Comparison of ENCODE assay signal across 21 cellular contexts in the genomic region with DNA sequence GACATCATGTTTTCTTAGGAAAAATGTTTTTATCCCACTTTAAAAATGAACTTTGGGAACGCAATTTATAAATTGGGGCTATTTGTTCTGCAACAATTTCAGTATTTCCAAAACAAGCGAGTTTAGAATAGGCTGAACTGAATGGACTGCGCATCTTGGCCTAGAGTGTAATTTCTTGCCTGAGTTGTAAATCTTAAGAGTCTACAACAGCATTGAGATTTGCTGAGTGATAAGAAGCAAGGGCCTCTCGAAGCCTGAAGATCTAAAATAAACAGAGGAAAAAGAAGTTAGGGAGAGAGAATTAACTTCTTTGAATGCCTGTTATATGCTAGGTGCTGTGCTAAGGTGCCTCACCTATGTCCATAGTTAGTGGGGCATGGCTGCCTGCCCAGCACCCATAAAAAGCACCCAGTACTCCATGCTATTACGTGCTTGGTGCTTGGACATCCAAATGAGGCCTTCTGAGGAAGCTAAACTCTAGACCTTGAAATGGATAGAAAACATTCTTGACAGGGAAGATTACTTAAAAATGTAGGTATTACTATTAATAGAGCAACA. TPM values are rescaled to one million over a fixed set of nuclear protein-coding genes. Genes with fewer than 3 reads are reported as not detected.
DNase-seq lines count a peak whose midpoint lies in the region; ATAC-seq and TF ChIP-seq lines count a peak whose summit lies in the region.
"Had no signal": no experiment of that assay in that cellular context is flagged by ENCODE, and none has a peak within 500 bp of the region (broad histone marks: within the 10 kb centered on the region; RNA-seq: fewer than 3 reads in every experiment).

No MANE protein-coding gene starts in this region.

- H3K4me1 Mint-ChIP-seq in type B pancreatic cell (ENCODE audit: unreplicated experiment): peaks cover 45% of the 10 kb centered on the region

- H3K9me3 ChIP-seq in mucosa of descending colon: no peaks in the 10 kb centered on the region
- H3K9me3 ChIP-seq: SJSA1 had no signal

- ATAC-seq in left colon: peak; percentile 74
- peak; percentile 24 for ATAC-seq in mucosa of descending colon
- ATAC-seq in HG02938 (IDR thresholded peaks at IDR 0.05; ENCODE audit: unreplicated experiment): no peak
- ATAC-seq: GM23338 had no signal

- H3K9me3 Mint-ChIP-seq in type B pancreatic cell: no peaks in the 10 kb centered on the region
- H3K9me3 Mint-ChIP-seq: GM23338, H9 had no signal

- peak; percentile 74 for DNase-seq in DMS79 treated with DMSO at 0.1 percent for 48 hours (lab: John Stamatoyannopoulos, UW)
- peak in 1 of 2 donors; percentile 33 for DNase-seq in left colon
- DNase-seq in mucosa of descending colon: peak in 1 of 3 donors; percentile 32
- no peak for DNase-seq in type B pancreatic cell (ENCODE audit: extremely low spot score, unreplicated experiment)
- DNase-seq in RWPE1 (ENCODE audit: low spot score): no peak
- DNase-seq in hippocampal formation (lab: John Stamatoyannopoulos, UW): no peak
- DNase-seq: DMS153; H9; NCI-H1048; NCI-H1417; NCI-H1694; NCI-H2029 treated with DMSO at 0.1 percent for 48 hours; NCI-H446 treated with DMSO at 0.1 percent for 48 hours; NCI-H526; NK-92 treated with Interleukin-12 subunit alpha and Interleukin-12 subunit beta, amount 100 ng/mL, for 24 hours; PC-9; Right ventricle myocardium superior had no signal

- H3K27me3 Mint-ChIP-seq in type B pancreatic cell: no peaks in the 10 kb centered on the region

- no peak overlapping the region for H3K4me3 ChIP-seq in mucosa of descending colon
- H3K4me3 ChIP-seq: GM23338, PC-9, SJSA1 had no signal

- H3K27ac Mint-ChIP-seq in type B pancreatic cell: peak overlapping the region; percentile 33
- H3K27ac Mint-ChIP-seq: GM23338, H9 had no signal

- CTCF ChIA-PET in RWPE1 (lab: Yijun Ruan, JAX): interaction anchor here (0.9 kb wide), 1 partner anchor 15 kb away, joined by 3 read pairs; no protein-coding TSS in a partner anchor

- TF ChIP-seq CTCF in mucosa of descending colon (IDR thresholded peaks at IDR 0.05) (no peak), type B pancreatic cell (conservative IDR thresholded peaks at IDR 0.05) (no peak), RWPE1 (conservative IDR thresholded peaks at IDR 0.05; ENCODE audit: low read depth) (no peak)

- POLR2A ChIA-PET in RWPE1 (lab: Yijun Ruan, JAX; ENCODE audit: low non-redundant PET): no interaction called here

- intact Hi-C loops in left colon (cut with DNase I, micrococcal nuclease): no loop called here
- intact Hi-C loops in mucosa of descending colon (cut with DNase I, micrococcal nuclease): no loop called here

- H3K36me3 ChIP-seq in mucosa of descending colon (ENCODE audit: low read depth): no peaks in the 10 kb centered on the region
- H3K36me3 ChIP-seq: SJSA1 had no signal

- peak overlapping the region; percentile 20 for H3K4me3 Mint-ChIP-seq in type B pancreatic cell
- H3K4me3 Mint-ChIP-seq: GM23338, H9 had no signal

- H3K36me3 Mint-ChIP-seq in type B pancreatic cell: peaks cover 22% of the 10 kb centered on the region

- H3K4me1 ChIP-seq in mucosa of descending colon (ENCODE audit: low read depth): no peaks in the 10 kb centered on the region

- H3K27ac ChIP-seq in RWPE1: no peak overlapping the region
- H3K27ac ChIP-seq: KMS-11, PC-9, SJSA1 had no signal

RNA-seq across cellular contexts. Expression of a gene that starts 17.5 kb away (rescaled TPM):
- total RNA-seq in left colon (1 to 10 TPM; 2.3 TPM), mucosa of descending colon (1 to 10 TPM in 2 of 3 donors, under 1 TPM in 1; 0.41 to 2.0 (median 1.9) TPM), type B pancreatic cell (ENCODE audit: low replicate concordance) (37.4 and 120 TPM in 2 replicates)

Comparison
In these comparisons a context has a peak if more than half of its experiments do, and no peak if none do; other contexts are left out.
1. RNA of a gene that starts 17.5 kb away (total RNA-seq): 37.4 to 120 TPM in type B pancreatic cell; 2.3 TPM in left colon and 0.41 to 2.0 TPM in mucosa of descending colon; every median in the first group is over 10 times any median in the second.